Comparison of ENCODE assay signal across 41 cellular contexts in the genomic region with DNA sequence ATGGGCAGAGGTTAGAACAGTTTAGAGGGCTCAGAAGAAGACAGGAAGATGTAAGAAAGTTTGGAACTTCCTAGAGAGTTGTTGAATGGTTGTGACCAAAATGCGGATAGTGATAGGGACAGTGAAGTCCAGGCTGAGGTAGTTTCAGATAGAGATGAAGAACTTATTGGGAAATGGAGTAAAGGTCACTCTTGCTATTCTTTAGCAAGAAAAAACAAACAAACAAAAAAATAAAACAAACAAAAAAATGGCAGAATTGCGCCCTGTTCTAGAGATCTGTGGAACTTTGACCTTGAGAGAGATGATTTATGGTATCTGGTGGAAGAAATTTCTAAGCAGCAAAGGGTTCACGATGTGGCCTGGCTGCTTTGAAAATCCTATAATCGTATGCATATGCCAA.
"Had no signal": no experiment of that assay in that cellular context is flagged by ENCODE, and none has a peak within 500 bp of the region (broad histone marks: within the 10 kb centered on the region; RNA-seq: fewer than 3 reads in every experiment).

No MANE protein-coding gene starts in this region.

- H3K4me1 Mint-ChIP-seq: activated naive CD4-positive, alpha-beta T cell treated with anti-CD3 and anti-CD28 coated beads, Interleukin-2, amount 10 ng/mL, durations not matched to agents 7 days and 5 days; activated naive CD4-positive, alpha-beta T cell treated with anti-CD3 and anti-CD28 coated beads, Interleukin-2, amount 50 U/mL, for 24 hours; activated naive CD8-positive, alpha-beta T cell treated with anti-CD3 and anti-CD28 coated beads for 36 hours; activated naive CD8-positive, alpha-beta T cell treated with anti-CD3 and anti-CD28 coated beads, Interleukin-2, amount 10 ng/mL, durations not matched to agents 7 days and 5 days; activated T-helper 17 cell treated with anti-CD3 and anti-CD28 coated beads, Interleukin-2, amount 50 U/mL, for 72 hours; brain; central memory CD8-positive, alpha-beta T cell had no signal

- H3K27me3 Mint-ChIP-seq: activated naive CD4-positive, alpha-beta T cell treated with anti-CD3 and anti-CD28 coated beads, Interleukin-2, amount 10 ng/mL, durations not matched to agents 7 days and 5 days; activated naive CD4-positive, alpha-beta T cell treated with anti-CD3 and anti-CD28 coated beads, Interleukin-2, amount 50 U/mL, for 24 hours; activated naive CD8-positive, alpha-beta T cell; activated naive CD8-positive, alpha-beta T cell treated with anti-CD3 and anti-CD28 coated beads for 36 hours; activated naive CD8-positive, alpha-beta T cell treated with anti-CD3 and anti-CD28 coated beads, Interleukin-2, amount 50 U/mL, for 24 hours; activated T-helper 17 cell treated with anti-CD3 and anti-CD28 coated beads, Interleukin-2, amount 50 U/mL, for 72 hours; brain; central memory CD8-positive, alpha-beta T cell had no signal

- H3K36me3 Mint-ChIP-seq: activated naive CD4-positive, alpha-beta T cell treated with anti-CD3 and anti-CD28 coated beads, Interleukin-2, amount 10 ng/mL, durations not matched to agents 7 days and 5 days; activated naive CD8-positive, alpha-beta T cell treated with anti-CD3 and anti-CD28 coated beads, Interleukin-2, amount 10 ng/mL, durations not matched to agents 7 days and 5 days had no signal

- H3K9me3 ChIP-seq: ascending aorta had no signal

- H3K4me3 Mint-ChIP-seq: activated naive CD4-positive, alpha-beta T cell treated with anti-CD3 and anti-CD28 coated beads for 36 hours; activated naive CD4-positive, alpha-beta T cell treated with anti-CD3 and anti-CD28 coated beads, Interleukin-2, amount 10 ng/mL, durations not matched to agents 7 days and 5 days; activated naive CD4-positive, alpha-beta T cell treated with anti-CD3 and anti-CD28 coated beads, Interleukin-2, amount 50 U/mL, for 24 hours; activated naive CD8-positive, alpha-beta T cell; activated naive CD8-positive, alpha-beta T cell treated with anti-CD3 and anti-CD28 coated beads for 36 hours; activated naive CD8-positive, alpha-beta T cell treated with anti-CD3 and anti-CD28 coated beads, Interleukin-2, amount 10 ng/mL, durations not matched to agents 7 days and 5 days; activated naive CD8-positive, alpha-beta T cell treated with anti-CD3 and anti-CD28 coated beads, Interleukin-2, amount 50 U/mL, for 24 hours; activated T-cell treated with anti-CD3 and anti-CD28 coated beads, Interleukin-2, amount 50 U/mL, for 24 hours; activated T-cell treated with anti-CD3 and anti-CD28 coated beads, Interleukin-2, amount 50 U/mL, for 4 hours; activated T-cell treated with anti-CD3 and anti-CD28 coated beads, Interleukin-2, amount 50 U/mL, for 72 hours; activated T-helper 1 cell treated with anti-CD3 and anti-CD28 coated beads, Interleukin-12 subunit alpha, Interleukin-12 subunit beta, Interleukin-2, Interleukin-4 antibody, amounts not matched to agents 30 ng/mL and 10 ng/mL and 1 ng/mL, durations not matched to agents 14 hours and 24 hours and 36 hours; activated T-helper 17 cell treated with anti-CD3 and anti-CD28 coated beads, Interleukin-2, amount 50 U/mL, for 72 hours; brain; central memory CD8-positive, alpha-beta T cell had no signal

- H3K36me3 ChIP-seq: adrenal gland, ascending aorta, brain microvascular endothelial cell, breast epithelium, cardiac muscle cell had no signal

- H3K4me1 ChIP-seq: adrenal gland, ascending aorta, body of pancreas, breast epithelium had no signal

- H3K4me3 ChIP-seq: adrenal gland, ascending aorta, body of pancreas, breast epithelium, cardiac muscle cell had no signal

- H3K27ac Mint-ChIP-seq: activated naive CD4-positive, alpha-beta T cell treated with anti-CD3 and anti-CD28 coated beads for 36 hours; activated naive CD4-positive, alpha-beta T cell treated with anti-CD3 and anti-CD28 coated beads, Interleukin-2, amount 10 ng/mL, durations not matched to agents 7 days and 5 days; activated naive CD4-positive, alpha-beta T cell treated with anti-CD3 and anti-CD28 coated beads, Interleukin-2, amount 50 U/mL, for 24 hours; activated naive CD4-positive, alpha-beta T cell treated with anti-CD3 and anti-CD28 coated beads, Interleukin-2, amount 50 U/mL, for 72 hours; activated naive CD8-positive, alpha-beta T cell; activated naive CD8-positive, alpha-beta T cell treated with anti-CD3 and anti-CD28 coated beads for 36 hours; activated naive CD8-positive, alpha-beta T cell treated with anti-CD3 and anti-CD28 coated beads, Interleukin-2, amount 10 ng/mL, durations not matched to agents 7 days and 5 days; activated naive CD8-positive, alpha-beta T cell treated with anti-CD3 and anti-CD28 coated beads, Interleukin-2, amount 50 U/mL, for 24 hours; activated T-cell treated with anti-CD3 and anti-CD28 coated beads, Interleukin-2, amount 50 U/mL, for 24 hours; activated T-cell treated with anti-CD3 and anti-CD28 coated beads, Interleukin-2, amount 50 U/mL, for 72 hours; activated T-helper 1 cell treated with anti-CD3 and anti-CD28 coated beads, Interleukin-12 subunit alpha, Interleukin-12 subunit beta, Interleukin-2, Interleukin-4 antibody, amounts not matched to agents 30 ng/mL and 10 ng/mL and 1 ng/mL, durations not matched to agents 14 hours and 24 hours and 36 hours; activated T-helper 17 cell treated with anti-CD3 and anti-CD28 coated beads, Interleukin-2, amount 50 U/mL, for 72 hours; activated T-helper 2 cell treated with anti-CD3 and anti-CD28 coated beads, Interferon-gamma antibody, Interleukin-2, Interleukin-4, amounts not matched to agents 10 μg/mL and 5 μg/mL and 100 μg/mL, durations not matched to agents 14 hours and 24 hours and 36 hours; brain had no signal

- H3K27ac ChIP-seq: adrenal gland, ascending aorta, body of pancreas, brain microvascular endothelial cell, breast epithelium, cardiac muscle cell had no signal

- ATAC-seq: activated naive CD4-positive, alpha-beta T cell treated with anti-CD3 and anti-CD28 coated beads, Interleukin-2, amount 50 U/mL, for 72 hours; activated naive CD8-positive, alpha-beta T cell treated with anti-CD3 and anti-CD28 coated beads, Interleukin-2, amount 50 U/mL, for 24 hours; activated T-cell treated with anti-CD3 and anti-CD28 coated beads, Interleukin-2, amount 50 U/mL, for 4 hours; activated T-cell treated with anti-CD3 and anti-CD28 coated beads, Interleukin-2, amount 50 U/mL, for 72 hours; activated T-helper 17 cell treated with anti-CD3 and anti-CD28 coated beads, Interleukin-2, amount 50 U/mL, for 72 hours; body of pancreas had no signal

- DNase-seq: activated effector memory CD4-positive, alpha-beta T cell treated with anti-CD3 and anti-CD28 coated beads, Interleukin-2, amount 50 U/mL, for 16 hours; activated effector memory CD4-positive, alpha-beta T cell treated with Interleukin-2 at 50 U/mL for 16 hours; activated gamma-delta T cell; activated gamma-delta T cell treated with Interleukin-2 at 50 U/mL for 16 hours; activated naive CD4-positive, alpha-beta T cell; activated naive CD4-positive, alpha-beta T cell treated with anti-CD3 and anti-CD28 coated beads for 36 hours; activated naive CD4-positive, alpha-beta T cell treated with anti-CD3 and anti-CD28 coated beads, Interleukin-2, amount 10 ng/mL, durations not matched to agents 7 days and 5 days; activated naive CD4-positive, alpha-beta T cell treated with anti-CD3 and anti-CD28 coated beads, Interleukin-2, amount 50 U/mL, for 16 hours; activated naive CD4-positive, alpha-beta T cell treated with Interleukin-2 at 50 U/mL for 16 hours; activated naive CD8-positive, alpha-beta T cell treated with anti-CD3 and anti-CD28 coated beads for 36 hours; activated naive CD8-positive, alpha-beta T cell treated with anti-CD3 and anti-CD28 coated beads, Interleukin-2, amount 10 ng/mL, durations not matched to agents 7 days and 5 days; activated naive CD8-positive, alpha-beta T cell treated with anti-CD3 and anti-CD28 coated beads, Interleukin-2, amount 50 U/mL, for 24 hours; activated T-cell treated with anti-CD3 and anti-CD28 coated beads for 4 hours; activated T-cell treated with anti-CD3 and anti-CD28 coated beads, Interleukin-2, amount 50 U/mL, for 1 hour; activated T-cell treated with anti-CD3 and anti-CD28 coated beads, Interleukin-2, amount 50 U/mL, for 24 hours; activated T-cell treated with anti-CD3 and anti-CD28 coated beads, Interleukin-2, amount 50 U/mL, for 4 hours; activated T-cell treated with anti-CD3 and anti-CD28 coated beads, Interleukin-2, amount 50 U/mL, for 48 hours; activated T-cell treated with anti-CD3 and anti-CD28 coated beads, Interleukin-2, amount 50 U/mL, for 72 hours; adrenal gland; amniotic stem cell; amygdala; anterior cingulate cortex; aorta; body of pancreas; brain microvascular endothelial cell; caudate nucleus; central memory CD4-positive, alpha-beta T cell; cerebellar nuclear complex had no signal

- FAIRE-seq: astrocyte, bronchial epithelial cell had no signal

- H3K27me3 ChIP-seq: adrenal gland, ascending aorta, body of pancreas, brain microvascular endothelial cell, breast epithelium, cardiac muscle cell had no signal
